Comparison of ENCODE assay signal across 1 cellular context in genomic region chr10:108801775-108802516, GRCh38.
TF ChIP-seq lines count a peak whose summit lies in the region.

No MANE protein-coding gene starts in this region.

TF ChIP-seq in SK-N-SH, 30 proteins besides CTCF, POLR2A, EP300 and RAD21 (continued from another document):
- TF ChIP-seq ZBTB33 (IDR thresholded peaks at IDR 0.05; ENCODE audit: borderline replicate concordance, low read depth) (no peak), GATA2 (CRISPR knock-in tag; IDR thresholded peaks at IDR 0.05) (no peak), RCOR1 (IDR thresholded peaks at IDR 0.05; ENCODE audit: low read length) (no peak), TEAD4 (IDR thresholded peaks at IDR 0.05; ENCODE audit: borderline replicate concordance, insufficient read depth) (peak; percentile 63; the same call in 1 of the 2 replicates), SIN3A (IDR thresholded peaks at IDR 0.05; ENCODE audit: borderline replicate concordance, low read depth, low read length) (no peak), ELF1 (IDR thresholded peaks at IDR 0.05) (no peak), USF2 (IDR thresholded peaks at IDR 0.05; ENCODE audit: borderline replicate concordance, low read depth, low read length) (no peak), YY1 (IDR thresholded peaks at IDR 0.05; ENCODE audit: low read depth) (no peak), SMC3 (IDR thresholded peaks at IDR 0.05; ENCODE audit: low read depth, low read length) (no peak), EZH2phosphoT487 (IDR thresholded peaks at IDR 0.05; ENCODE audit: borderline replicate concordance, low read depth) (no peak), MAX (IDR thresholded peaks at IDR 0.05; ENCODE audit: low read depth) (no peak), FOSL2 (IDR thresholded peaks at IDR 0.05; ENCODE audit: borderline replicate concordance, low read depth) (peak; percentile 59; the same call in 1 of the 2 replicates), RXRA (IDR thresholded peaks at IDR 0.05; ENCODE audit: borderline replicate concordance, low read depth) (peak; percentile 41; the same call in 1 of the 2 replicates), FOXJ3 (CRISPR knock-in tag; IDR thresholded peaks at IDR 0.05) (no peak)
